ENCODE assay signal across 1 cellular context in genomic region chr17:75064867-75065561, GRCh38.
TF ChIP-seq lines count a peak whose summit lies in the region.

No MANE protein-coding gene starts in this region.

TF ChIP-seq in liver, 16 proteins besides CTCF, POLR2A, EP300 and RAD21 (continued from another document):
- TF ChIP-seq ZBTB33 (IDR thresholded peaks at IDR 0.05): no peak
- TF ChIP-seq YY1 (IDR thresholded peaks at IDR 0.05): no peak
- no peak for TF ChIP-seq RXRA (IDR thresholded peaks at IDR 0.05)
- no peak for TF ChIP-seq GABPA (IDR thresholded peaks at IDR 0.05 in 1 of 2, conservative IDR thresholded peaks at IDR 0.05 in 1 of 2)
- TF ChIP-seq, protein P1, sequence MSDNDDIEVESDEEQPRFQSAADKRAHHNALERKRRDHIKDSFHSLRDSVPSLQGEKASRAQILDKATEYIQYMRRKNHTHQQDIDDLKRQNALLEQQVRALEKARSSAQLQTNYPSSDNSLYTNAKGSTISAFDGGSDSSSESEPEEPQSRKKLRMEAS (IDR thresholded peaks at IDR 0.05): no peak
- TF ChIP-seq SP1 (IDR thresholded peaks at IDR 0.05): no peak
- no peak for TF ChIP-seq FOXA1 (IDR thresholded peaks at IDR 0.05)
- TF ChIP-seq JUND (IDR thresholded peaks at IDR 0.05): no peak
- TF ChIP-seq ATF3 (IDR thresholded peaks at IDR 0.05): no peak
- TF ChIP-seq TAF1 (conservative IDR thresholded peaks at IDR 0.05): no peak
- no peak for TF ChIP-seq NR2F2 (IDR thresholded peaks at IDR 0.05)
- TF ChIP-seq HNF4A (conservative IDR thresholded peaks at IDR 0.05): no peak
- no peak for TF ChIP-seq REST (IDR thresholded peaks at IDR 0.05)
- no peak for TF ChIP-seq EGR1 (IDR thresholded peaks at IDR 0.05; ENCODE audit: low read depth in 2 of 2)
